ENCODE assay signal across 1 cellular context in the genomic region with DNA sequence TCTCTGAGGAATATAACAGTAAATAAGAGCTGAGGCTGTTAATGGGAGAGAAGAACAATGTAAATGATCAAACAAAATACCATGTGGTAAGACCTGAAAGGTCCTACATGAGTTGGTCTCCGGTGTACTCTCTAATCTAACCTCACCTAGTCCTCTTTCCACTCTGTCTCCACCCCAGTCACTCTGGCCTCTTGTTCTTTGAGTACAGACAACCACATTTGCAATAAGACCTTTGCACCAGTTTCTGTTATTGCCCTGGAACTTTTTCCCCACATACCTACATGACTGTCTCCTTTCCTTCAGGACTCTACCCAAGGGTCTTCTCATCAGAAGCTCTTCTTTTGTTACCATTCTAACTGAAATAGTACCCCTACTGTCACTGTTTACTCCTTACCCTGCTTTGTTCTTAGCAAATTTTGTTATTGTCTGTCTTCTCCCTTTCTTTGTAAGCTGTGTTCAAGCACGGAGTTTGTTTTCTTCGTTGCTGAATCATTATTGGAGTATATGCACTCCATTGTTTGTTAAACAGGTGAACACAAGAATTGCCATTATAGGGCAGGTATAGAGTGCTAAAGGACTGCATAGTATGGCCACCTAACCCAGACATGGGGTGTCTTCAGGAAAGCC.
TF ChIP-seq lines count a peak whose summit lies in the region.

No MANE protein-coding gene starts in this region.

TF ChIP-seq in HepG2, 621 proteins besides CTCF, POLR2A, EP300 and RAD21 (continued from another document and continues in another):
- TF ChIP-seq, protein P1, sequence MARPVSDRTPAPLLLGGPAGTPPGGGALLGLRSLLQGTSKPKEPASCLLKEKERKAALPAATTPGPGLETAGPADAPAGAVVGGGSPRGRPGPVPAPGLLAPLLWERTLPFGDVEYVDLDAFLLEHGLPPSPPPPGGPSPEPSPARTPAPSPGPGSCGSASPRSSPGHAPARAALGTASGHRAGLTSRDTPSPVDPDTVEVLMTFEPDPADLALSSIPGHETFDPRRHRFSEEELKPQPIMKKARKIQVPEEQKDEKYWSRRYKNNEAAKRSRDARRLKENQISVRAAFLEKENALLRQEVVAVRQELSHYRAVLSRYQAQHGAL (CRISPR knock-in tag; IDR thresholded peaks at IDR 0.05; ENCODE audit: not compliant biosample characterization): no peak
- TF ChIP-seq SRSF1 (optimal IDR thresholded peaks at IDR 0.05; ENCODE audit: low read depth, low read length) (no peak), ZNF629 (CRISPR knock-in tag; conservative IDR thresholded peaks at IDR 0.05) (peak; percentile 36; the same call in 1 of the 2 replicates), ARID3A (IDR thresholded peaks at IDR 0.05; ENCODE audit: low read depth, low read length) (0 out of 2 replicates have a peak, but pooled peaks have one; percentile 48), ZNF782 (CRISPR knock-in tag; IDR thresholded peaks at IDR 0.05; ENCODE audit: borderline replicate concordance) (no peak), KLF11 (CRISPR knock-in tag; IDR thresholded peaks at IDR 0.05) (0 out of 2 replicates have a peak, but pooled peaks have one; percentile 46), ZNF20 (CRISPR knock-in tag; IDR thresholded peaks at IDR 0.05) (no peak), ZNF598 (CRISPR knock-in tag; IDR thresholded peaks at IDR 0.05; ENCODE audit: borderline replicate concordance) (no peak), HOXD1 (CRISPR knock-in tag; IDR thresholded peaks at IDR 0.05) (0 out of 2 replicates have a peak, but pooled peaks have one; percentile 27), ZNF496 (CRISPR knock-in tag; IDR thresholded peaks at IDR 0.05; ENCODE audit: insufficient replicate concordance) (no peak), KAT7 (CRISPR knock-in tag; IDR thresholded peaks at IDR 0.05; ENCODE audit: borderline replicate concordance) (0 out of 2 replicates have a peak, but pooled peaks have one; percentile 65), MXI1 (IDR thresholded peaks at IDR 0.05; ENCODE audit: borderline replicate concordance, low read depth, low read length) (peak; percentile 31; the same call in 1 of the 3 replicates), ZNF138 (CRISPR knock-in tag; IDR thresholded peaks at IDR 0.05; ENCODE audit: low read depth) (no peak), HNF4G (IDR thresholded peaks at IDR 0.05; ENCODE audit: borderline replicate concordance, low read depth, low read length) (peak; percentile 98), HNF4G (CRISPR knock-in tag; IDR thresholded peaks at IDR 0.05; ENCODE audit: borderline replicate concordance, low read depth) (peak; percentile 68; the same call in 1 of the 2 replicates), CEBPG (CRISPR knock-in tag; IDR thresholded peaks at IDR 0.05) (peak; percentile 79), XBP1 (CRISPR knock-in tag; IDR thresholded peaks at IDR 0.05) (no peak), DPF2 (CRISPR knock-in tag; IDR thresholded peaks at IDR 0.05; ENCODE audit: borderline replicate concordance, low read depth) (no peak; the same call in 1 of the 2 replicates), NRL (CRISPR knock-in tag; IDR thresholded peaks at IDR 0.05; ENCODE audit: borderline replicate concordance) (no peak), SMARCE1 (IDR thresholded peaks at IDR 0.05; ENCODE audit: borderline replicate concordance) (no peak), GTF3A (CRISPR knock-in tag; conservative IDR thresholded peaks at IDR 0.05) (no peak), HOXA7 (CRISPR knock-in tag; IDR thresholded peaks at IDR 0.05) (no peak), ZNF841 (CRISPR knock-in tag; IDR thresholded peaks at IDR 0.05; ENCODE audit: borderline replicate concordance) (no peak), KMT2A (CRISPR knock-in tag; IDR thresholded peaks at IDR 0.05) (peak; percentile 50; the same call in 1 of the 2 replicates), U2AF1 (optimal IDR thresholded peaks at IDR 0.05; ENCODE audit: low read depth, low read length) (no peak), MIXL1 (CRISPR knock-in tag; IDR thresholded peaks at IDR 0.05) (0 out of 2 replicates have a peak, but pooled peaks have one; percentile 33), ZNF180 (CRISPR knock-in tag; IDR thresholded peaks at IDR 0.05; ENCODE audit: borderline replicate concordance, low read depth) (no peak), GPN1 (CRISPR knock-in tag; IDR thresholded peaks at IDR 0.05; ENCODE audit: borderline replicate concordance) (no peak), HIVEP1 (CRISPR knock-in tag; IDR thresholded peaks at IDR 0.05) (no peak), DNMT3B (CRISPR knock-in tag; conservative IDR thresholded peaks at IDR 0.05) (no peak), CC2D1A (CRISPR knock-in tag; IDR thresholded peaks at IDR 0.05) (no peak), ZNF30 (CRISPR knock-in tag; IDR thresholded peaks at IDR 0.05) (no peak), FOXP1 (IDR thresholded peaks at IDR 0.05) (no peak), FOXP1 (CRISPR knock-in tag; IDR thresholded peaks at IDR 0.05) (no peak; the same call in 1 of the 2 replicates), HNRNPLL (IDR thresholded peaks at IDR 0.05; ENCODE audit: low read depth, low read length, poor library complexity, severe bottlenecking) (no peak), KLF12 (CRISPR knock-in tag; IDR thresholded peaks at IDR 0.05; ENCODE audit: borderline replicate concordance) (no peak), NCOA5 (CRISPR knock-in tag; IDR thresholded peaks at IDR 0.05) (no peak), ZNF577 (CRISPR knock-in tag; IDR thresholded peaks at IDR 0.05; ENCODE audit: borderline replicate concordance, low read depth) (no peak), ZFP62 (CRISPR knock-in tag; IDR thresholded peaks at IDR 0.05) (no peak), HMG20A (CRISPR knock-in tag; IDR thresholded peaks at IDR 0.05; ENCODE audit: borderline replicate concordance) (peak; percentile 72; the same call in 1 of the 2 replicates), ZMAT5 (CRISPR knock-in tag; IDR thresholded peaks at IDR 0.05; ENCODE audit: borderline replicate concordance, low read depth) (no peak), ZNF136 (CRISPR knock-in tag; IDR thresholded peaks at IDR 0.05; ENCODE audit: low read depth) (no peak), MBD4 (IDR thresholded peaks at IDR 0.05; ENCODE audit: borderline replicate concordance, low read length) (no peak), ZKSCAN1 (IDR thresholded peaks at IDR 0.05; ENCODE audit: low read length) (no peak), ZNF570 (CRISPR knock-in tag; IDR thresholded peaks at IDR 0.05; ENCODE audit: borderline replicate concordance) (no peak), ZNF781 (CRISPR knock-in tag; IDR thresholded peaks at IDR 0.05; ENCODE audit: borderline replicate concordance, not compliant biosample characterization) (no peak), ZNF205 (CRISPR knock-in tag; IDR thresholded peaks at IDR 0.05) (no peak), SCMH1 (CRISPR knock-in tag; IDR thresholded peaks at IDR 0.05; ENCODE audit: borderline replicate concordance) (no peak), ZNF230 (CRISPR knock-in tag; IDR thresholded peaks at IDR 0.05) (no peak), BCL6 (CRISPR knock-in tag; IDR thresholded peaks at IDR 0.05) (peak; percentile 89), GATA4 (IDR thresholded peaks at IDR 0.05; ENCODE audit: borderline replicate concordance, low read depth) (no peak)
- TF ChIP-seq, protein P2, sequence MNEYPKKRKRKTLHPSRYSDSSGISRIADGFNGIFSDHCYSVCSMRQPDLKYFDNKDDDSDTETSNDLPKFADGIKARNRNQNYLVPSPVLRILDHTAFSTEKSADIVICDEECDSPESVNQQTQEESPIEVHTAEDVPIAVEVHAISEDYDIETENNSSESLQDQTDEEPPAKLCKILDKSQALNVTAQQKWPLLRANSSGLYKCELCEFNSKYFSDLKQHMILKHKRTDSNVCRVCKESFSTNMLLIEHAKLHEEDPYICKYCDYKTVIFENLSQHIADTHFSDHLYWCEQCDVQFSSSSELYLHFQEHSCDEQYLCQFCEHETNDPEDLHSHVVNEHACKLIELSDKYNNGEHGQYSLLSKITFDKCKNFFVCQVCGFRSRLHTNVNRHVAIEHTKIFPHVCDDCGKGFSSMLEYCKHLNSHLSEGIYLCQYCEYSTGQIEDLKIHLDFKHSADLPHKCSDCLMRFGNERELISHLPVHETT (CRISPR knock-in tag; conservative IDR thresholded peaks at IDR 0.05): 0 out of 2 replicates have a peak, but pooled peaks have one; percentile 29
- TF ChIP-seq, protein P3, sequence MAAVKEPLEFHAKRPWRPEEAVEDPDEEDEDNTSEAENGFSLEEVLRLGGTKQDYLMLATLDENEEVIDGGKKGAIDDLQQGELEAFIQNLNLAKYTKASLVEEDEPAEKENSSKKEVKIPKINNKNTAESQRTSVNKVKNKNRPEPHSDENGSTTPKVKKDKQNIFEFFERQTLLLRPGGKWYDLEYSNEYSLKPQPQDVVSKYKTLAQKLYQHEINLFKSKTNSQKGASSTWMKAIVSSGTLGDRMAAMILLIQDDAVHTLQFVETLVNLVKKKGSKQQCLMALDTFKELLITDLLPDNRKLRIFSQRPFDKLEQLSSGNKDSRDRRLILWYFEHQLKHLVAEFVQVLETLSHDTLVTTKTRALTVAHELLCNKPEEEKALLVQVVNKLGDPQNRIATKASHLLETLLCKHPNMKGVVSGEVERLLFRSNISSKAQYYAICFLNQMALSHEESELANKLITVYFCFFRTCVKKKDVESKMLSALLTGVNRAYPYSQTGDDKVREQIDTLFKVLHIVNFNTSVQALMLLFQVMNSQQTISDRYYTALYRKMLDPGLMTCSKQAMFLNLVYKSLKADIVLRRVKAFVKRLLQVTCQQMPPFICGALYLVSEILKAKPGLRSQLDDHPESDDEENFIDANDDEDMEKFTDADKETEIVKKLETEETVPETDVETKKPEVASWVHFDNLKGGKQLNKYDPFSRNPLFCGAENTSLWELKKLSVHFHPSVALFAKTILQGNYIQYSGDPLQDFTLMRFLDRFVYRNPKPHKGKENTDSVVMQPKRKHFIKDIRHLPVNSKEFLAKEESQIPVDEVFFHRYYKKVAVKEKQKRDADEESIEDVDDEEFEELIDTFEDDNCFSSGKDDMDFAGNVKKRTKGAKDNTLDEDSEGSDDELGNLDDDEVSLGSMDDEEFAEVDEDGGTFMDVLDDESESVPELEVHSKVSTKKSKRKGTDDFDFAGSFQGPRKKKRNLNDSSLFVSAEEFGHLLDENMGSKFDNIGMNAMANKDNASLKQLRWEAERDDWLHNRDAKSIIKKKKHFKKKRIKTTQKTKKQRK (IDR thresholded peaks at IDR 0.05; ENCODE audit: low read length): no peak
- TF ChIP-seq, protein P4, sequence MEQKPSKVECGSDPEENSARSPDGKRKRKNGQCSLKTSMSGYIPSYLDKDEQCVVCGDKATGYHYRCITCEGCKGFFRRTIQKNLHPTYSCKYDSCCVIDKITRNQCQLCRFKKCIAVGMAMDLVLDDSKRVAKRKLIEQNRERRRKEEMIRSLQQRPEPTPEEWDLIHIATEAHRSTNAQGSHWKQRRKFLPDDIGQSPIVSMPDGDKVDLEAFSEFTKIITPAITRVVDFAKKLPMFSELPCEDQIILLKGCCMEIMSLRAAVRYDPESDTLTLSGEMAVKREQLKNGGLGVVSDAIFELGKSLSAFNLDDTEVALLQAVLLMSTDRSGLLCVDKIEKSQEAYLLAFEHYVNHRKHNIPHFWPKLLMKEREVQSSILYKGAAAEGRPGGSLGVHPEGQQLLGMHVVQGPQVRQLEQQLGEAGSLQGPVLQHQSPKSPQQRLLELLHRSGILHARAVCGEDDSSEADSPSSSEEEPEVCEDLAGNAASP (CRISPR knock-in tag; IDR thresholded peaks at IDR 0.05; ENCODE audit: borderline replicate concordance): 0 out of 2 replicates have a peak, but pooled peaks have one; percentile 18
- TF ChIP-seq, protein P5, sequence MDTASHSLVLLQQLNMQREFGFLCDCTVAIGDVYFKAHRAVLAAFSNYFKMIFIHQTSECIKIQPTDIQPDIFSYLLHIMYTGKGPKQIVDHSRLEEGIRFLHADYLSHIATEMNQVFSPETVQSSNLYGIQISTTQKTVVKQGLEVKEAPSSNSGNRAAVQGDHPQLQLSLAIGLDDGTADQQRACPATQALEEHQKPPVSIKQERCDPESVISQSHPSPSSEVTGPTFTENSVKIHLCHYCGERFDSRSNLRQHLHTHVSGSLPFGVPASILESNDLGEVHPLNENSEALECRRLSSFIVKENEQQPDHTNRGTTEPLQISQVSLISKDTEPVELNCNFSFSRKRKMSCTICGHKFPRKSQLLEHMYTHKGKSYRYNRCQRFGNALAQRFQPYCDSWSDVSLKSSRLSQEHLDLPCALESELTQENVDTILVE (CRISPR knock-in tag; IDR thresholded peaks at IDR 0.05): peak; percentile 67
- TF ChIP-seq, protein P6, sequence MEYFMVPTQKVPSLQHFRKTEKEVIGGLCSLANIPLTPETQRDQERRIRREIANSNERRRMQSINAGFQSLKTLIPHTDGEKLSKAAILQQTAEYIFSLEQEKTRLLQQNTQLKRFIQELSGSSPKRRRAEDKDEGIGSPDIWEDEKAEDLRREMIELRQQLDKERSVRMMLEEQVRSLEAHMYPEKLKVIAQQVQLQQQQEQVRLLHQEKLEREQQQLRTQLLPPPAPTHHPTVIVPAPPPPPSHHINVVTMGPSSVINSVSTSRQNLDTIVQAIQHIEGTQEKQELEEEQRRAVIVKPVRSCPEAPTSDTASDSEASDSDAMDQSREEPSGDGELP (IDR thresholded peaks at IDR 0.05; ENCODE audit: borderline replicate concordance, low read depth): no peak
- TF ChIP-seq, protein P7, sequence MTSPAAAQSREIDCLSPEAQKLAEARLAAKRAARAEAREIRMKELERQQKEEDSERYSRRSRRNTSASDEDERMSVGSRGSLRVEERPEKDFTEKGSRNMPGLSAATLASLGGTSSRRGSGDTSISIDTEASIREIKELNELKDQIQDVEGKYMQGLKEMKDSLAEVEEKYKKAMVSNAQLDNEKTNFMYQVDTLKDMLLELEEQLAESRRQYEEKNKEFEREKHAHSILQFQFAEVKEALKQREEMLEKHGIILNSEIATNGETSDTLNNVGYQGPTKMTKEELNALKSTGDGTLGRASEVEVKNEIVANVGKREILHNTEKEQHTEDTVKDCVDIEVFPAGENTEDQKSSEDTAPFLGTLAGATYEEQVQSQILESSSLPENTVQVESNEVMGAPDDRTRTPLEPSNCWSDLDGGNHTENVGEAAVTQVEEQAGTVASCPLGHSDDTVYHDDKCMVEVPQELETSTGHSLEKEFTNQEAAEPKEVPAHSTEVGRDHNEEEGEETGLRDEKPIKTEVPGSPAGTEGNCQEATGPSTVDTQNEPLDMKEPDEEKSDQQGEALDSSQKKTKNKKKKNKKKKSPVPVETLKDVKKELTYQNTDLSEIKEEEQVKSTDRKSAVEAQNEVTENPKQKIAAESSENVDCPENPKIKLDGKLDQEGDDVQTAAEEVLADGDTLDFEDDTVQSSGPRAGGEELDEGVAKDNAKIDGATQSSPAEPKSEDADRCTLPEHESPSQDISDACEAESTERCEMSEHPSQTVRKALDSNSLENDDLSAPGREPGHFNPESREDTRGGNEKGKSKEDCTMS (CRISPR knock-in tag; conservative IDR thresholded peaks at IDR 0.05): no peak
